1 cellular context compared by ENCODE assay signal in the genomic region with DNA sequence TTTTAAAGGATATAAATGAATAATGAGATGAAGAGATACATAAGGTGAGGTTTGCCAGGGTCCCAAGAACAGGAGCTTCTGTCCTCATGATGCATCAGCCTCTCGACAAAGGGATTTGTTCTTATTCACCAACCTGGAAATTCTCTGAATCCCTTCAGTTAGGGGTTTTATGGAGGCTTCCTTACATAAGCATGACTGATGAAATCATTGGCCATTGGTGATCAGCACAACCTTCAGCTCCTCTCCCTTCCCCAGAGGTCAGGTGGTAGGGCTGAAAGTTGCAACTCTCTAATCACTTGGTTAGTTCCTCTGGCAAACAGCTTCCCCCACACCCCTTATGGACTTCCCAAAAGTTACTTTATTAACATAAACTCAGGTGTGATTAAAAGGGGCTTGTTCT.
A peak's percentile ranks its signal among the peaks of the same experiment; 100 is the strongest.
TF ChIP-seq lines count a peak whose summit lies in the region.

No MANE protein-coding gene starts in this region.

TF ChIP-seq in HepG2, 621 proteins besides CTCF, POLR2A, EP300 and RAD21 (continued from another document):
- TF ChIP-seq, protein P1, sequence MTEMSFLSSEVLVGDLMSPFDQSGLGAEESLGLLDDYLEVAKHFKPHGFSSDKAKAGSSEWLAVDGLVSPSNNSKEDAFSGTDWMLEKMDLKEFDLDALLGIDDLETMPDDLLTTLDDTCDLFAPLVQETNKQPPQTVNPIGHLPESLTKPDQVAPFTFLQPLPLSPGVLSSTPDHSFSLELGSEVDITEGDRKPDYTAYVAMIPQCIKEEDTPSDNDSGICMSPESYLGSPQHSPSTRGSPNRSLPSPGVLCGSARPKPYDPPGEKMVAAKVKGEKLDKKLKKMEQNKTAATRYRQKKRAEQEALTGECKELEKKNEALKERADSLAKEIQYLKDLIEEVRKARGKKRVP (CRISPR knock-in tag; IDR thresholded peaks at IDR 0.05) = peak in 1 of 2 experiments; percentile 90; a peak in 2 of 4 replicates
- TF ChIP-seq ZNF644 (CRISPR knock-in tag; IDR thresholded peaks at IDR 0.05; ENCODE audit: low read depth) = peak; percentile 70; the same call in 1 of the 2 replicates
- no peak for TF ChIP-seq ZNF251 (CRISPR knock-in tag; IDR thresholded peaks at IDR 0.05)
- peak; percentile 65 for TF ChIP-seq CEBPG (CRISPR knock-in tag; IDR thresholded peaks at IDR 0.05)
- TF ChIP-seq GFI1 (CRISPR knock-in tag; IDR thresholded peaks at IDR 0.05; ENCODE audit: borderline replicate concordance) = no peak
- TF ChIP-seq, protein P2, sequence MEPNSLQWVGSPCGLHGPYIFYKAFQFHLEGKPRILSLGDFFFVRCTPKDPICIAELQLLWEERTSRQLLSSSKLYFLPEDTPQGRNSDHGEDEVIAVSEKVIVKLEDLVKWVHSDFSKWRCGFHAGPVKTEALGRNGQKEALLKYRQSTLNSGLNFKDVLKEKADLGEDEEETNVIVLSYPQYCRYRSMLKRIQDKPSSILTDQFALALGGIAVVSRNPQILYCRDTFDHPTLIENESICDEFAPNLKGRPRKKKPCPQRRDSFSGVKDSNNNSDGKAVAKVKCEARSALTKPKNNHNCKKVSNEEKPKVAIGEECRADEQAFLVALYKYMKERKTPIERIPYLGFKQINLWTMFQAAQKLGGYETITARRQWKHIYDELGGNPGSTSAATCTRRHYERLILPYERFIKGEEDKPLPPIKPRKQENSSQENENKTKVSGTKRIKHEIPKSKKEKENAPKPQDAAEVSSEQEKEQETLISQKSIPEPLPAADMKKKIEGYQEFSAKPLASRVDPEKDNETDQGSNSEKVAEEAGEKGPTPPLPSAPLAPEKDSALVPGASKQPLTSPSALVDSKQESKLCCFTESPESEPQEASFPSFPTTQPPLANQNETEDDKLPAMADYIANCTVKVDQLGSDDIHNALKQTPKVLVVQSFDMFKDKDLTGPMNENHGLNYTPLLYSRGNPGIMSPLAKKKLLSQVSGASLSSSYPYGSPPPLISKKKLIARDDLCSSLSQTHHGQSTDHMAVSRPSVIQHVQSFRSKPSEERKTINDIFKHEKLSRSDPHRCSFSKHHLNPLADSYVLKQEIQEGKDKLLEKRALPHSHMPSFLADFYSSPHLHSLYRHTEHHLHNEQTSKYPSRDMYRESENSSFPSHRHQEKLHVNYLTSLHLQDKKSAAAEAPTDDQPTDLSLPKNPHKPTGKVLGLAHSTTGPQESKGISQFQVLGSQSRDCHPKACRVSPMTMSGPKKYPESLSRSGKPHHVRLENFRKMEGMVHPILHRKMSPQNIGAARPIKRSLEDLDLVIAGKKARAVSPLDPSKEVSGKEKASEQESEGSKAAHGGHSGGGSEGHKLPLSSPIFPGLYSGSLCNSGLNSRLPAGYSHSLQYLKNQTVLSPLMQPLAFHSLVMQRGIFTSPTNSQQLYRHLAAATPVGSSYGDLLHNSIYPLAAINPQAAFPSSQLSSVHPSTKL (CRISPR knock-in tag; IDR thresholded peaks at IDR 0.05) = 0 out of 2 replicates have a peak, but pooled peaks have one; percentile 6
